Comparison of ENCODE assay signal across 25 cellular contexts in genomic region chr14:77531071-77531470, GRCh38. TPM values are rescaled to one million over a fixed set of nuclear protein-coding genes. Genes with fewer than 3 reads are reported as not detected.
"Had no signal": no experiment of that assay in that cellular context is flagged by ENCODE, and none has a peak within 500 bp of the region (broad histone marks: within the 10 kb centered on the region; RNA-seq: fewer than 3 reads in every experiment).

No MANE protein-coding gene starts in this region.

- DNase-seq: IMR-90, Karpas-422, KG1, MG63, NCI-H1048, NCI-H1105, NCI-H1417, NCI-H1436 treated with DMSO at 0.1 percent for 48 hours, NCI-H1694, NCI-H187 treated with DMSO at 0.1 percent for 48 hours, NCI-H2029 treated with DMSO at 0.1 percent for 48 hours, NCI-H2171 treated with DMSO at 0.1 percent for 48 hours, NCI-H345, NCI-H446 treated with DMSO at 0.1 percent for 48 hours, NCI-H510A treated with DMSO at 0.1 percent for 48 hours, NCI-H526, NCI-H82, PC-3, SHP77, SJCRH30 had no signal

- H3K27ac ChIP-seq: RWPE1, SJCRH30 had no signal

- H3K27me3 ChIP-seq: MG63, SJCRH30 had no signal

- H3K4me3 ChIP-seq: MG63, SJCRH30 had no signal

- H3K9me3 ChIP-seq: MG63, SJCRH30 had no signal

- H3K36me3 ChIP-seq: MG63, SJCRH30 had no signal

- H3K4me1 ChIP-seq: SJCRH30 had no signal

- ATAC-seq: Panc1, PC-3, SK-N-SH treated with all-trans-retinoic acid at 6 μM for 48 hours had no signal

RNA-seq across cellular contexts. Expression of gene ISM2, which starts 32.5 kb away (rescaled TPM):
- total RNA-seq: HT-29, OCI-LY7 had no signal
